Comparison of ENCODE assay signal across 12 cellular contexts in the genomic region with DNA sequence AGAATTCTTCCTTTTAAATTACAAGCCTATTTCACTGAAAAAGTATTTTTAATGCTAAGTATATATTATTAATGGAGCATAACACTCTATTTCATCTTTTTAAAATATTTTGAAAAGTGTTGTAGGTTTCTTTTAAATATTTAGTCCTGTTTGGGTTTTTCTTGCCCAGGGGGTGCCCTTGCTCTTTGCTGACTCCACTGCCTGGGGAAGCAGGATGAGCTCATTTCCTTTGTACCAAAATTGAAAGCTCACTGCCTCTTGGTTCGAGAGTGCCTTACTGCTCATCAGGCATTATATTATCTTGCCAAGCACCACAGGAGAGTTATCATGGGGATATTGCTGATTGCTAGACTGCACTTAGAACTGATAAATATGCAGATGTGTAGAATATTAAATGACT.
DNase-seq lines count a peak whose midpoint lies in the region; ATAC-seq and TF ChIP-seq lines count a peak whose summit lies in the region.
"Had no signal": no experiment of that assay in that cellular context is flagged by ENCODE, and none has a peak within 500 bp of the region (broad histone marks: within the 10 kb centered on the region; RNA-seq: fewer than 3 reads in every experiment).

No MANE protein-coding gene starts in this region.

- H3K4me3 ChIP-seq in MG63 = no peak overlapping the region
- H3K4me3 ChIP-seq in choroid plexus epithelial cell (ENCODE audit: low read depth, low read length) = no peak overlapping the region
- H3K4me3 ChIP-seq: skin epidermis had no signal

- H3K36me3 ChIP-seq in MG63 = no peaks in the 10 kb centered on the region

- H3K9me3 ChIP-seq in MG63 = no peaks in the 10 kb centered on the region

- TF ChIP-seq CTCF in choroid plexus epithelial cell (conservative IDR thresholded peaks at IDR 0.05; ENCODE audit: low read depth, low read length) = peak; percentile 62

- H3K27me3 ChIP-seq in MG63 = no peaks in the 10 kb centered on the region

- DNase-seq in DMS 273 (lab: John Stamatoyannopoulos, UW; ENCODE audit: unreplicated experiment) = peak; percentile 1
- no peak for DNase-seq in DMS 273 treated with DMSO at 0.1 percent for 48 hours (lab: John Stamatoyannopoulos, UW)
- peak; percentile 31 for DNase-seq in MG63
- peak; percentile 74 for DNase-seq in choroid plexus epithelial cell (ENCODE audit: low read depth)
- peak; percentile 27 for DNase-seq in renal cortical epithelial cell (ENCODE audit: low read depth)
- DNase-seq in stimulated activated CD4-positive, alpha-beta T cell treated with anti-CD3 and anti-CD28 coated beads, Interleukin-1b, Interleukin-23, amount 100 ng/mL, for 48 hours = no peak
- DNase-seq in DMS114 treated with DMSO at 0.1 percent for 48 hours (lab: John Stamatoyannopoulos, UW; ENCODE audit: unreplicated experiment) = no peak
- DNase-seq: activated gamma-delta T cell, NCI-H446 had no signal

- ATAC-seq in GM19328 (IDR thresholded peaks at IDR 0.05; ENCODE audit: unreplicated experiment) = no peak
- ATAC-seq: stimulated activated memory B cell treated with anti-CD40 and anti-IgM and Interleukin-4, amounts not matched to agents 10 μg/mL and 1 μg/mL and 100 μg/mL, for 72 hours had no signal

Comparison
In these comparisons a context has a peak if more than half of its experiments do, and no peak if none do; other contexts are left out.
1. DNase-seq: peak in DMS 273 (single experiment), MG63 (single experiment), choroid plexus epithelial cell (single experiment) and renal cortical epithelial cell (single experiment); none in DMS 273 treated with DMSO at 0.1 percent for 48 hours (single experiment), stimulated activated CD4-positive, alpha-beta T cell treated with anti-CD3 and anti-CD28 coated beads, Interleukin-1b, Interleukin-23, amount 100 ng/mL, for 48 hours (single experiment) and DMS114 treated with DMSO at 0.1 percent for 48 hours (single experiment).